Comparison of ENCODE assay signal across 22 cellular contexts in genomic region chr1:199205740-199206139, GRCh38.
"Had no signal": no experiment of that assay in that cellular context is flagged by ENCODE, and none has a peak within 500 bp of the region (broad histone marks: within the 10 kb centered on the region; RNA-seq: fewer than 3 reads in every experiment).

No MANE protein-coding gene starts in this region.

- H3K9me3 ChIP-seq: neutrophil, ovary, prostate gland, transverse colon, vagina had no signal

- ATAC-seq: activated naive CD4-positive, alpha-beta T cell treated with anti-CD3 and anti-CD28 coated beads, Interleukin-2, amount 50 U/mL, for 72 hours; left ventricle myocardium superior; natural killer cell treated with Interleukin-12 subunit alpha and Interleukin-12 subunit beta and Interleukin-15 and Interleukin-18, amount 100 ng/mL, for 72 hours; right cardiac atrium; stimulated activated effector memory CD8-positive, alpha-beta T cell treated with anti-CD3 and anti-CD28 coated beads, Interleukin-12 subunit alpha, Interleukin-12 subunit beta, amount 100 ng/mL, for 72 hours; WTC11 had no signal

- DNase-seq: activated gamma-delta T cell treated with Interleukin-2 at 50 U/mL for 16 hours; activated T-cell treated with anti-CD3 and anti-CD28 coated beads, Interleukin-2, amount 50 U/mL, for 1 hour; aorta; endodermal cell; erythroblast; glutamatergic neuron; immature natural killer cell; left ventricle myocardium superior; ovary; right cardiac atrium; stimulated activated CD4-positive, alpha-beta T cell treated with anti-CD3 and anti-CD28 coated beads, Interleukin-2, amount 100 ng/mL, for 24 hours; T1000; transverse colon had no signal

- H3K27me3 ChIP-seq: hepatocyte, neutrophil, ovary, transverse colon, vagina had no signal

- H3K4me1 ChIP-seq: prostate gland, transverse colon, vagina had no signal

- H3K27ac ChIP-seq: hepatocyte, neutrophil, ovary, prostate gland, transverse colon, vagina had no signal

- H3K4me3 ChIP-seq: hepatocyte, ovary, prostate gland, skin epidermis, transverse colon, vagina had no signal

- H3K36me3 ChIP-seq: neutrophil, ovary, prostate gland, transverse colon, vagina had no signal
